ENCODE assay signal across 8 cellular contexts in genomic region chr13:30395192-30396158, GRCh38. TPM values are rescaled to one million over a fixed set of nuclear protein-coding genes. Genes with fewer than 3 reads are reported as not detected.
DNase-seq lines count a peak whose midpoint lies in the region; ATAC-seq and TF ChIP-seq lines count a peak whose summit lies in the region.

No MANE protein-coding gene starts in this region.

- CTCF ChIA-PET in A673 (lab: Charles Lee), result interaction anchor here (1.7 kb wide), 1 partner anchor 263 kb away, joined by 6 read pairs; no protein-coding TSS in a partner anchor

- H3K27ac ChIP-seq in A673 (ENCODE audit: low read depth, low read length, poor library complexity, severe bottlenecking), result peak overlapping the region; percentile 80

- no peaks in the 10 kb centered on the region for H3K27me3 ChIP-seq in A673 (replicated peaks; ENCODE audit: insufficient read depth, low read depth, low read length, poor library complexity)

- TSS peak; percentile 96 for BruUV-seq in A673 (replicated peaks; lab: Mats Ljungman, UMichigan)

- H3K36me3 ChIP-seq in A673 (ENCODE audit: insufficient read depth, low read length, poor library complexity, severe bottlenecking), result no peaks in the 10 kb centered on the region

- POLR2A ChIA-PET in A673 (lab: Charles Lee; ENCODE audit: low non-redundant PET), result interaction anchor here (0.7 kb wide), 1 partner anchor 87 kb away, joined by 4 read pairs; no protein-coding TSS in a partner anchor

- H3K4me3 ChIP-seq in A673 (ENCODE audit: low read depth, low read length, poor library complexity, severe bottlenecking), result peak overlapping the region; percentile 44

- no peaks in the 10 kb centered on the region for H3K9me3 ChIP-seq in A673 (ENCODE audit: low read depth, low read length, poor library complexity, severe bottlenecking)

- intact Hi-C loops in A673 (cut with micrococcal nuclease; ENCODE audit: unreplicated experiment) (loop anchor here (5.0 kb wide), 1 partner anchor 88 kb away; the partner anchor contains the start of gene KATNAL1), left colon (cut with DNase I, micrococcal nuclease) (no loop called here)

- H3K4me1 ChIP-seq in A673 (ENCODE audit: insufficient read depth, low read length, poor library complexity, severe bottlenecking), result peaks cover 14% of the 10 kb centered on the region

- ATAC-seq in GM18861 (IDR thresholded peaks at IDR 0.05; ENCODE audit: unreplicated experiment), result peak; percentile 46
- ATAC-seq in HG03108 (IDR thresholded peaks at IDR 0.05; ENCODE audit: unreplicated experiment), result peak; percentile 65
- peak; percentile 45 to 47 for ATAC-seq in activated CD4-positive, CD25-positive, alpha-beta regulatory T cell treated with anti-CD3 and anti-CD28 coated beads, Interleukin-2, amount 50 U/mL, for 24 hours
- ATAC-seq in left colon, result peak; percentile 80

- DNase-seq in A673 (ENCODE audit: low spot score), result peak; percentile 91
- peak; percentile 70 for DNase-seq in NCI-H345 (lab: John Stamatoyannopoulos, UW)
- DNase-seq in dedifferentiated amniotic fluid mesenchymal stem cell (ENCODE audit: extremely low spot score), result peak; percentile 90
- DNase-seq in left colon, result peak; percentile 94 to 98
- DNase-seq in stimulated activated CD4-positive, alpha-beta T cell treated with anti-CD3 and anti-CD28 coated beads, Interleukin-1b, Interleukin-23, amount 100 ng/mL, for 48 hours, result peak; percentile 71

- no peak for TF ChIP-seq CTCF in A673 (conservative IDR thresholded peaks at IDR 0.05; ENCODE audit: low read depth, low read length)

RNA-seq across cellular contexts. Expression of gene UBE2L5, which starts 26.8 kb away (rescaled TPM):
- 0.21 TPM in 1 of 2 replicates, not detected in the other for total RNA-seq in A673 (2021)
- total RNA-seq in left colon, result not detected

Comparison
In these comparisons a context has a peak if more than half of its experiments do, and no peak if none do; other contexts are left out.
1. Peak in every context shown above with its lines: DNase-seq, ATAC-seq, H3K4me3 ChIP-seq and H3K27ac ChIP-seq.